Comparison of ENCODE assay signal across 14 cellular contexts in the genomic region with DNA sequence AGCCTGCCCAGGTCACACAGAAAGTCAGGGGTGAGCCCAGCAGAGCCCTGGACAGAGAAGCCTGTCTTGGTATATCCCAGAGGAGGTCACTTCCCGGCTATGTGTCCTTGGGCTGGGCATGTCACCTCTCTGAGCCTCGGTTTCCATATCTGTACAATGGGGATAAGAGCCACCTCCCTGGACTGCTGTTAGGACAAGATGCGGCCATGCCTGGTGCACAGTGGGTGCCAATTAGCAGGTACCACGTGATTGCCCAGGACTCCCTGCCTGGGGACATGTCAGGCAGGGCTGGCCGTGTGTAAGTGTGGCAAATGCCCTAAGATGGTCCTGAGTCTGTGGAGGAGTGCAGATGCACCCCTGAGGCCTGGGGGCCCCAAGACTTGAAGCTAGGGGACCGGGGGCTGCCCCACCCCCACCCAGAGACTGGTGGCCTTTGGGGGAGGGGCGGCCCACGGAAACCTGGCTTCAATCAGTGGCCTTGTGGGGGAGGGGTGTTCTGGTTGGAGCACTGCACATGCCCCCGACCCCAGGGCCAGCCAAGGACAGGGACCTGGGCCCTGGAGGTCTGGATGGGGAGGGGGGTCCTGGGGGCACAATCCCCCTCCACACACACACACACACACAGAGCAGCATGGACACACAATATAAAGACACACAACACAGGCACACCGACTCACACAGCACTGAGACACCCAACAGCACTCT. TPM values are rescaled to one million over a fixed set of nuclear protein-coding genes. Genes with fewer than 3 reads are reported as not detected.
A peak's percentile ranks its signal among the peaks of the same experiment; 100 is the strongest.
DNase-seq lines count a peak whose midpoint lies in the region; ATAC-seq and TF ChIP-seq lines count a peak whose summit lies in the region.
"Had no signal": no experiment of that assay in that cellular context is flagged by ENCODE, and none has a peak within 500 bp of the region (broad histone marks: within the 10 kb centered on the region; RNA-seq: fewer than 3 reads in every experiment).

No MANE protein-coding gene starts in this region.

- H3K4ac ChIP-seq in neuronal stem cell (ENCODE audit: low read length), result no peak overlapping the region

- CTCF ChIA-PET in AG04449 (lab: Yijun Ruan, JAX), result interaction anchor here (1.8 to 6.8 kb wide), 3 partner anchors 14 to 26 kb away, joined by 5 to 60 read pairs (median 5); no protein-coding TSS in a partner anchor

- H3K27me3 Mint-ChIP-seq in HFFc6 (ENCODE audit: insufficient read depth), result peaks cover 4% of the 10 kb centered on the region
- H3K27me3 Mint-ChIP-seq: CD4-positive, alpha-beta T cell had no signal

- no peaks in the 10 kb centered on the region for H3K36me3 Mint-ChIP-seq in HFFc6 (ENCODE audit: low read depth)

- TF ChIP-seq CTCF in AG04449 (IDR thresholded peaks at IDR 0.05; ENCODE audit: insufficient read depth, low read length, missing control alignments) (no peak), HFFc6 (IDR thresholded peaks at IDR 0.05) (no peak)

- H2BK15ac ChIP-seq in neuronal stem cell (ENCODE audit: low read length), result peak overlapping the region; percentile 18

- peak overlapping the region; percentile 78 for H3K18ac ChIP-seq in neuronal stem cell (ENCODE audit: low read length)

- DNase-seq in AG04449 (ENCODE audit: low read depth, low spot score), result no peak
- no peak for DNase-seq in HFFc6
- no peak for DNase-seq in neuronal stem cell (ENCODE audit: low spot score)
- DNase-seq in NCI-H774 (lab: John Stamatoyannopoulos, UW), result no peak
- DNase-seq in T-helper 1 cell, result no peak
- DNase-seq in hippocampal formation (lab: John Stamatoyannopoulos, UW), result no peak
- DNase-seq: activated naive CD4-positive, alpha-beta T cell treated with Interleukin-2 at 50 U/mL for 16 hours; CD4-positive, alpha-beta T cell; GF-D8; NCI-H1436 treated with DMSO at 0.1 percent for 48 hours; SW 1271 had no signal

- peak overlapping the region; percentile 63 for H2BK12ac ChIP-seq in neuronal stem cell (ENCODE audit: low read length)

- H3K14ac ChIP-seq in neuronal stem cell (ENCODE audit: low read length), result no peak overlapping the region

- H3K27ac ChIP-seq in duodenal mucosa (ENCODE audit: low read depth, low read length), result peak overlapping the region; percentile 17
- H3K27ac ChIP-seq in neuronal stem cell (replicated peaks; ENCODE audit: low read length), result no peak overlapping the region

- H4K91ac ChIP-seq in neuronal stem cell (ENCODE audit: low read depth, low read length, poor library complexity), result peak overlapping the region; percentile 38

- H2BK5ac ChIP-seq in neuronal stem cell (ENCODE audit: low read length), result no peak overlapping the region

- H2AFZ ChIP-seq in neuronal stem cell (ENCODE audit: low read length), result peak overlapping the region; percentile 83

- no peak overlapping the region for H2BK120ac ChIP-seq in neuronal stem cell (ENCODE audit: low read depth, low read length)

- no peak for ATAC-seq in HG03039 (IDR thresholded peaks at IDR 0.05; ENCODE audit: unreplicated experiment)

- H3K9me3 Mint-ChIP-seq in HFFc6, result no peaks in the 10 kb centered on the region
- H3K9me3 Mint-ChIP-seq: CD4-positive, alpha-beta T cell had no signal

- H3K4me3 ChIP-seq in AG04449 (ENCODE audit: low read depth, low read length), result peak overlapping the region; percentile 76
- peak overlapping the region; percentile 46 to 65 for H3K4me3 ChIP-seq in duodenal mucosa (ENCODE audit: low read depth in 1 of 2, low read length in 2 of 2)
- peak overlapping the region; percentile 8 to 19 for H3K4me3 ChIP-seq in neuronal stem cell (ENCODE audit: low read length in 2 of 2)

- no CpG with 5 or more reads among the region's 10 CpGs for WGBS in neuronal stem cell (ENCODE audit: extremely low coverage in 2 of 2, insufficient read length in 2 of 2, insufficient replicate concordance in 1 of 2), 2 donors

- no peaks in the 10 kb centered on the region for H3K79me1 ChIP-seq in neuronal stem cell (ENCODE audit: low read depth, low read length)

- no peaks in the 10 kb centered on the region; the same call in 1 of the 2 replicates for H3K4me1 Mint-ChIP-seq in HFFc6 (ENCODE audit: low read depth)

- no peak overlapping the region; the same call in 1 of the 2 replicates for H3K27ac Mint-ChIP-seq in HFFc6
- H3K27ac Mint-ChIP-seq: CD4-positive, alpha-beta T cell had no signal

- H3K4me2 ChIP-seq in neuronal stem cell (ENCODE audit: insufficient read depth, low read length, poor library complexity, severe bottlenecking), result no peak overlapping the region

- H3K9me3 ChIP-seq in duodenal mucosa (ENCODE audit: control insufficient read depth in 1 of 2, low read length in 2 of 2) (no peaks in the 10 kb centered on the region), neuronal stem cell (replicated peaks in 1 of 2; ENCODE audit: control insufficient read depth in 2 of 2, insufficient read depth in 1 of 2, low read depth in 1 of 2, low read length in 2 of 2) (no peaks in the 10 kb centered on the region)
- H3K9me3 ChIP-seq: prostate gland had no signal

- POLR2A ChIA-PET in AG04449 (lab: Yijun Ruan, JAX), result interaction anchor here (0.8 kb wide), 1 partner anchor 20 kb away, joined by 3 read pairs; no protein-coding TSS in a partner anchor

- H3K4me1 ChIP-seq in duodenal mucosa (ENCODE audit: control insufficient read depth in 1 of 2, insufficient read depth in 2 of 2, low read length in 2 of 2) (no peaks in the 10 kb centered on the region), neuronal stem cell (ENCODE audit: control insufficient read depth in 2 of 2, insufficient read depth in 1 of 2, low read depth in 1 of 2, low read length in 2 of 2) (peaks cover 13 to 16% of the 10 kb centered on the region in 2 donors)
- H3K4me1 ChIP-seq: prostate gland had no signal

- no peak overlapping the region for H3K23ac ChIP-seq in neuronal stem cell (ENCODE audit: low read depth, low read length, poor library complexity)

- no peaks in the 10 kb centered on the region for H3K27me3 ChIP-seq in duodenal mucosa (ENCODE audit: control insufficient read depth in 1 of 2, insufficient read depth in 2 of 2, low read length in 2 of 2)
- H3K27me3 ChIP-seq in neuronal stem cell (ENCODE audit: control insufficient read depth in 3 of 3, insufficient read depth in 3 of 3, low read depth in 1 of 3, low read length in 3 of 3), result no peaks in the 10 kb centered on the region

- H2AK5ac ChIP-seq in neuronal stem cell (ENCODE audit: low read depth, low read length), result peak overlapping the region; percentile 43

- no peaks in the 10 kb centered on the region for H3K36me3 ChIP-seq in duodenal mucosa (ENCODE audit: control insufficient read depth in 1 of 2, insufficient read depth in 2 of 2, low read length in 2 of 2)
- no peaks in the 10 kb centered on the region for H3K36me3 ChIP-seq in neuronal stem cell (replicated peaks in 1 of 2; ENCODE audit: control insufficient read depth in 2 of 2, insufficient read depth in 2 of 2, low read length in 2 of 2)
- H3K36me3 ChIP-seq: prostate gland had no signal

- H3K9ac ChIP-seq in duodenal mucosa (ENCODE audit: low read depth in 1 of 2, low read length in 2 of 2), result peak overlapping the region; percentile 10 to 25
- no peak overlapping the region for H3K9ac ChIP-seq in neuronal stem cell (ENCODE audit: low read depth, low read length, poor library complexity)

- H4K8ac ChIP-seq in neuronal stem cell (ENCODE audit: low read depth, low read length), result peak overlapping the region; percentile 29

- peak overlapping the region; percentile 84 for H3K4me3 Mint-ChIP-seq in HFFc6
- H3K4me3 Mint-ChIP-seq: CD4-positive, alpha-beta T cell had no signal

RNA-seq across cellular contexts. Expression of a gene that starts 0.9 kb away (rescaled TPM):
- 10 to 100 TPM; 11.9 to 22.2 (median 19.1) TPM for total RNA-seq in HFFc6 (2021; fragmentation: NEBNext Ultra II Directional; extraction: Animal tissue kit (Norgen Biotek cat#: 25700))
- 0.68 TPM for polyA plus RNA-seq in neuronal stem cell (2013, experiment 1 of 2)
- polyA plus RNA-seq in neuronal stem cell (2013, experiment 2 of 2), result 0.73 TPM

RNA-seq across cellular contexts. Expression of a gene that starts 34.6 kb away (rescaled TPM):
- 100 to 1,000 TPM; 100 to 128 (median 107) TPM for total RNA-seq in HFFc6 (2021; fragmentation: NEBNext Ultra II Directional; extraction: Animal tissue kit (Norgen Biotek cat#: 25700))
- 94.0 TPM for polyA plus RNA-seq in neuronal stem cell (2013, experiment 1 of 2)
- polyA plus RNA-seq in neuronal stem cell (2013, experiment 2 of 2), result 89.8 TPM

RNA-seq across cellular contexts. Expression of a gene that starts 36.0 kb away (rescaled TPM):
- 10 to 100 TPM; 33.8 to 36.3 (median 34.8) TPM for total RNA-seq in HFFc6 (2021; fragmentation: NEBNext Ultra II Directional; extraction: Animal tissue kit (Norgen Biotek cat#: 25700))
- polyA plus RNA-seq in neuronal stem cell (2013, experiment 1 of 2), result 39.6 TPM
- polyA plus RNA-seq in neuronal stem cell (2013, experiment 2 of 2), result 37.7 TPM

RNA-seq across cellular contexts. Expression of a gene that starts 36.7 kb away (rescaled TPM):
- 1 to 10 TPM; 6.2 to 8.1 (median 7.1) TPM for total RNA-seq in HFFc6 (2021; fragmentation: NEBNext Ultra II Directional; extraction: Animal tissue kit (Norgen Biotek cat#: 25700))
- 0.11 TPM for polyA plus RNA-seq in neuronal stem cell (2013, experiment 1 of 2)
- 0.15 TPM for polyA plus RNA-seq in neuronal stem cell (2013, experiment 2 of 2)

Comparison
In these comparisons a context has a peak if more than half of its experiments do, and no peak if none do; other contexts are left out.
1. H3K4me3 ChIP-seq: peak in every context shown above with its lines; median percentile 76 in AG04449; 56 in duodenal mucosa; 14 in neuronal stem cell.